In genomic region chr16:53833145-53833544, GRCh38 we compare ENCODE assay signal across 24 cellular contexts.
"Had no signal": no experiment of that assay in that cellular context is flagged by ENCODE, and none has a peak within 500 bp of the region (broad histone marks: within the 10 kb centered on the region; RNA-seq: fewer than 3 reads in every experiment).

No MANE protein-coding gene starts in this region.

- H3K36me3 ChIP-seq: neural progenitor cell, ovary, sigmoid colon, thoracic aorta, vagina had no signal

- ATAC-seq: psoas muscle; right cardiac atrium; right lobe of liver; stimulated activated effector memory CD8-positive, alpha-beta T cell treated with anti-CD3 and anti-CD28 coated beads, Interleukin-12 subunit alpha, Interleukin-12 subunit beta, amount 100 ng/mL, for 72 hours; stimulated activated naive B cell treated with anti-CD40 and anti-IgM and Interleukin-4, amounts not matched to agents 10 μg/mL and 1 μg/mL and 100 μg/mL, for 72 hours had no signal

- FAIRE-seq: small intestine, urothelium cell line had no signal

- H3K4me3 ChIP-seq: neural progenitor cell, ovary, psoas muscle, right lobe of liver, sigmoid colon, stomach, thoracic aorta, thyroid gland, tibial nerve, upper lobe of left lung, vagina had no signal

- H3K27me3 ChIP-seq: neural progenitor cell, ovary, right lobe of liver, sigmoid colon, stomach, thyroid gland, tibial nerve, upper lobe of left lung, vagina had no signal

- DNase-seq: occipital lobe; ovary; posterior cingulate gyrus; psoas muscle; right cardiac atrium; right lobe of liver; sigmoid colon; small intestine; stimulated activated CD4-positive, alpha-beta T cell treated with anti-CD3 and anti-CD28 coated beads, Interleukin-15, amount 100 ng/mL, for 24 hours; stimulated activated CD4-positive, alpha-beta T cell treated with anti-CD3 and anti-CD28 coated beads, Interleukin-2, amount 100 ng/mL, for 24 hours; stimulated activated CD4-positive, alpha-beta T cell treated with anti-CD3 and anti-CD28 coated beads, Interleukin-2, amount 100 ng/mL, for 48 hours; stimulated activated CD4-positive, alpha-beta T cell treated with anti-CD3 and anti-CD28 coated beads, Interleukin-4, amount 100 ng/mL, for 24 hours; stimulated activated naive B cell treated with anti-CD40 and anti-IgM and Interleukin-4, amounts not matched to agents 10 μg/mL and 1 μg/mL and 100 μg/mL, for 72 hours; stimulated activated naive CD4-positive, alpha-beta T cell treated with Interleukin-2 at 50 U/mL for 16 hours; stomach; thyroid gland; trophoblast cell had no signal
